18 cellular contexts compared by ENCODE assay signal in the genomic region with DNA sequence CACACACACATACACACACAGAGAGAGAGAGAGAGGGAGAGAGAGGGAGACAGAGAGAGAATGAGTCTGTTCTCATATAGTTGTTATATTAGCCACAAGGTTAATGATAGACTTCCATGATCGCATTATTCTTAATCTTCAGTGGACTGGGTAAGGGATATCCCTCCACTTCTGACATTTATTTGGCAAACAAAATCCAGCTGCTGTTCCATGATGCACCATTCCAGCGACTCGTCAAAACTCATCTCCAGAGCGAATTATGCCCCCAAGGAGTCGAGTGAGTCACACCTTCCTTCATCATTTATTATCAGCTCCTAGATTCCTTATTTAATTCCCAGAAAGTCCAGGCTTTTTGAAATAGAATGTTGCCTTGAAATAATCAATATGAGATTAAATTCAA.
DNase-seq lines count a peak whose midpoint lies in the region; ATAC-seq, FAIRE-seq and TF ChIP-seq lines count a peak whose summit lies in the region.
"Had no signal": no experiment of that assay in that cellular context is flagged by ENCODE, and none has a peak within 500 bp of the region (broad histone marks: within the 10 kb centered on the region; RNA-seq: fewer than 3 reads in every experiment).

No MANE protein-coding gene starts in this region.

- H3K4me3 Mint-ChIP-seq in activated CD4-positive, alpha-beta T cell treated with anti-CD3 and anti-CD28 coated beads, Interleukin-2, amount 10 ng/mL, durations not matched to agents 24 days and 14 days: no peak overlapping the region
- H3K4me3 Mint-ChIP-seq: B cell, CD14-positive monocyte had no signal

- peaks cover 2% of the 10 kb centered on the region for H3K27me3 Mint-ChIP-seq in activated CD4-positive, alpha-beta T cell treated with anti-CD3 and anti-CD28 coated beads, Interleukin-2, amount 10 ng/mL, durations not matched to agents 24 days and 14 days

- CTCF ChIA-PET in K562 (lab: Yijun Ruan, JAX; ENCODE audit: low intra/inter-chr PET ratio): no interaction called here

- no peaks in the 10 kb centered on the region for H3F3A ChIP-seq in MM.1S (ENCODE audit: insufficient read depth, low read length)

- H3K4me1 Mint-ChIP-seq in activated CD4-positive, alpha-beta T cell treated with anti-CD3 and anti-CD28 coated beads, Interleukin-2, amount 10 ng/mL, durations not matched to agents 24 days and 14 days: no peaks in the 10 kb centered on the region
- H3K4me1 Mint-ChIP-seq: B cell had no signal

- peak overlapping the region; percentile 94 for H3K27ac ChIP-seq in K562 (ENCODE audit: extremely low read depth, low read depth, low read length)
- H3K27ac ChIP-seq in keratinocyte (ENCODE audit: control insufficient read depth, insufficient read depth, low read length): peak overlapping the region; percentile 40
- no peak overlapping the region for H3K27ac ChIP-seq in MM.1S (ENCODE audit: low read length)
- H3K27ac ChIP-seq: A549 had no signal

- intact Hi-C loops in K562 (cut with micrococcal nuclease): no loop called here
- intact Hi-C loops in activated CD4-positive, alpha-beta T cell treated with anti-CD3 and anti-CD28 coated beads, Interleukin-2, amount 10 ng/mL, durations not matched to agents 24 days and 14 days (cut with micrococcal nuclease): no loop called here

- H3K9me3 Mint-ChIP-seq in activated CD4-positive, alpha-beta T cell treated with anti-CD3 and anti-CD28 coated beads, Interleukin-2, amount 10 ng/mL, durations not matched to agents 24 days and 14 days: no peaks in the 10 kb centered on the region

- H3K27me3 ChIP-seq in MG63 (no peaks in the 10 kb centered on the region), K562 (ENCODE audit: control insufficient read depth in 2 of 2, insufficient read depth in 2 of 2, low read length in 2 of 2) (no peaks in the 10 kb centered on the region), keratinocyte (ENCODE audit: control insufficient read depth, extremely low read depth, insufficient read depth, low read length) (no peaks in the 10 kb centered on the region), MM.1S (replicated peaks; ENCODE audit: insufficient read depth, low read length) (no peaks in the 10 kb centered on the region)

- no peak for ATAC-seq in K562
- ATAC-seq: A549 had no signal

- in situ Hi-C loops in K562 (cut with MboI): no loop called here

- no peaks in the 10 kb centered on the region for H3K9me2 ChIP-seq in MM.1S (replicated peaks; ENCODE audit: insufficient read depth, low read length)

- FAIRE-seq in K562 (lab: Jason Lieb, UNC): peak; percentile 15
- FAIRE-seq in keratinocyte (lab: Jason Lieb, UNC): peak; percentile 77
- FAIRE-seq: A549 had no signal

- no peak for TF ChIP-seq RAD21 in K562 (CRISPR knock-in tag; conservative IDR thresholded peaks at IDR 0.05 in 1 of 2, IDR thresholded peaks at IDR 0.05 in 1 of 2)

- H2AFZ ChIP-seq in K562 (ENCODE audit: low read depth, low read length): peak overlapping the region; percentile 73
- peak overlapping the region; percentile 70 for H2AFZ ChIP-seq in keratinocyte (ENCODE audit: control insufficient read depth, low read length)
- H2AFZ ChIP-seq in MM.1S (ENCODE audit: low read length): no peak overlapping the region

- no peak overlapping the region for H3K27ac Mint-ChIP-seq in activated CD4-positive, alpha-beta T cell treated with anti-CD3 and anti-CD28 coated beads, Interleukin-2, amount 10 ng/mL, durations not matched to agents 24 days and 14 days
- H3K27ac Mint-ChIP-seq: B cell had no signal

- DNase-seq in EL: peak; percentile 12
- peak; percentile 32 for DNase-seq in MG63
- DNase-seq in K562 (ENCODE audit: extremely low read depth in 1 of 4, low spot score in 3 of 4): no peak
- peak; percentile 13 for DNase-seq in keratinocyte (ENCODE audit: low read depth, low spot score)
- DNase-seq in mesenteric fat pad (ENCODE audit: low spot score): no peak
- no peak for DNase-seq in MM.1S
- no peak for DNase-seq in activated CD4-positive, alpha-beta T cell treated with anti-CD3 and anti-CD28 coated beads, Interleukin-2, amount 10 ng/mL, durations not matched to agents 24 days and 14 days
- DNase-seq: IMR-90, NCI-H1092 treated with DMSO at 0.1 percent for 48 hours, NCI-H1436 treated with DMSO at 0.1 percent for 48 hours, NCI-H2029, NCI-H524 treated with DMSO at 0.1 percent for 48 hours, NCI-H82, RPMI8226, SHP77 had no signal

- no peak for TF ChIP-seq EP300 in K562 (IDR thresholded peaks at IDR 0.05; ENCODE audit: low read length)

- no peaks in the 10 kb centered on the region for H3K79me2 ChIP-seq in K562 (ENCODE audit: control insufficient read depth, insufficient read depth, low read length)
- H3K79me2 ChIP-seq in keratinocyte (ENCODE audit: control insufficient read depth, insufficient read depth, low read length): no peaks in the 10 kb centered on the region
- no peaks in the 10 kb centered on the region for H3K79me2 ChIP-seq in MM.1S (ENCODE audit: low read length)

- POLR2A ChIA-PET in K562 (lab: Yijun Ruan, JAX): interaction anchor here (1.0 to 4.8 kb wide), 2 partner anchors 8 to 54 kb away, joined by 3 to 57 read pairs; no protein-coding TSS in a partner anchor

- TF ChIP-seq CTCF in K562 (IDR thresholded peaks at IDR 0.05 in 2 of 3, conservative IDR thresholded peaks at IDR 0.05 in 1 of 3; ENCODE audit: insufficient read depth in 2 of 3, low read depth in 1 of 3, low read length in 3 of 3): no peak
- no peak for TF ChIP-seq CTCF in keratinocyte (optimal IDR thresholded peaks at IDR 0.05 in 1 of 3, IDR thresholded peaks at IDR 0.05 in 1 of 3, conservative IDR thresholded peaks at IDR 0.05 in 1 of 3; ENCODE audit: extremely low read depth in 1 of 3, insufficient read depth in 2 of 3, low read length in 3 of 3)
- no peak for TF ChIP-seq CTCF in MM.1S (IDR thresholded peaks at IDR 0.05; ENCODE audit: low read length)

- H3K4me2 ChIP-seq in K562 (ENCODE audit: insufficient read depth, low read length) (no peak overlapping the region), keratinocyte (ENCODE audit: control insufficient read depth, extremely low read depth, insufficient read depth, low read depth, low read length) (peak overlapping the region; percentile 72), MM.1S (ENCODE audit: low read depth, low read length) (no peak overlapping the region)
- H3K4me2 ChIP-seq: A549 had no signal

- dilution Hi-C loops in keratinocyte (cut with MboI; ENCODE audit: extremely low pct_ligation_motif_present, low sequenced_read_pairs): no loop called here

- H3K9ac ChIP-seq in K562 (ENCODE audit: insufficient read depth in 1 of 2, low read depth in 2 of 2, low read length in 2 of 2): no peak overlapping the region
- no peak overlapping the region for H3K9ac ChIP-seq in keratinocyte (ENCODE audit: control insufficient read depth, extremely low read depth, insufficient read depth, low read length)
- no peak overlapping the region for H3K9ac ChIP-seq in MM.1S (ENCODE audit: low read length)

- no peaks in the 10 kb centered on the region for H4K20me1 ChIP-seq in K562 (replicated peaks; ENCODE audit: control insufficient read depth, insufficient read depth, low read length)
- H4K20me1 ChIP-seq in keratinocyte (ENCODE audit: control insufficient read depth, extremely low read depth, insufficient read depth, low read length): no peaks in the 10 kb centered on the region
- no peaks in the 10 kb centered on the region for H4K20me1 ChIP-seq in MM.1S (ENCODE audit: insufficient read depth, low read length)

- H3K4me1 ChIP-seq in K562 (replicated peaks in 1 of 2; ENCODE audit: control insufficient read depth in 2 of 2, insufficient read depth in 2 of 2, low read length in 2 of 2) (peaks cover 24% of the 10 kb centered on the region in 2 experiments; a peak in 4 of 5 replicates), keratinocyte (ENCODE audit: control insufficient read depth, extremely low read depth, insufficient read depth, low read length) (peaks cover 8% of the 10 kb centered on the region), MM.1S (ENCODE audit: low read length) (no peaks in the 10 kb centered on the region)
- H3K4me1 ChIP-seq: A549 had no signal

- H3K9me1 ChIP-seq in K562 (ENCODE audit: control insufficient read depth, insufficient read depth, low read length): no peaks in the 10 kb centered on the region
- no peaks in the 10 kb centered on the region for H3K9me1 ChIP-seq in keratinocyte (ENCODE audit: control insufficient read depth, extremely low read depth, insufficient read depth, low read length)

- WGBS in K562 (ENCODE audit: insufficient coverage, low coverage, missing lambda C conversion rate): 89% methylated on average over 5 of the region's 5 CpGs

- TF ChIP-seq POLR2A in K562 (conservative IDR thresholded peaks at IDR 0.05): no peak

- BruUV-seq in K562 (replicated peaks; lab: Mats Ljungman, UMichigan): no TSS peak

- no peaks in the 10 kb centered on the region for H3K9me3 ChIP-seq in MG63
- peaks cover 19% of the 10 kb centered on the region for H3K9me3 ChIP-seq in K562 (replicated peaks; ENCODE audit: control insufficient read depth, insufficient read depth, low read depth, low read length)
- no peaks in the 10 kb centered on the region for H3K9me3 ChIP-seq in keratinocyte (ENCODE audit: control insufficient read depth, low read depth, low read length)
- no peaks in the 10 kb centered on the region for H3K9me3 ChIP-seq in MM.1S (replicated peaks; ENCODE audit: insufficient read depth, low read length)
- H3K9me3 ChIP-seq: A549 had no signal

- H3K36me3 Mint-ChIP-seq in activated CD4-positive, alpha-beta T cell treated with anti-CD3 and anti-CD28 coated beads, Interleukin-2, amount 10 ng/mL, durations not matched to agents 24 days and 14 days (ENCODE audit: low read depth): no peaks in the 10 kb centered on the region
- H3K36me3 Mint-ChIP-seq: CD14-positive monocyte had no signal

- H3K4me3 ChIP-seq in MG63: no peak overlapping the region
- no peak overlapping the region for H3K4me3 ChIP-seq in K562
- H3K4me3 ChIP-seq in keratinocyte (ENCODE audit: control insufficient read depth in 2 of 3, extremely low read depth in 1 of 3, insufficient read depth in 2 of 3, low read depth in 1 of 3, low read length in 3 of 3): peak overlapping the region in 2 of 3 experiments; percentile 3 to 13
- no peak overlapping the region for H3K4me3 ChIP-seq in MM.1S (ENCODE audit: low read length)
- H3K4me3 ChIP-seq: A549 had no signal

- no peaks in the 10 kb centered on the region for H3K36me3 ChIP-seq in MG63
- no peaks in the 10 kb centered on the region; the same call in 2 of the 3 replicates for H3K36me3 ChIP-seq in K562 (ENCODE audit: control insufficient read depth, insufficient read depth, low read length)
- no peaks in the 10 kb centered on the region for H3K36me3 ChIP-seq in keratinocyte (ENCODE audit: control insufficient read depth in 2 of 2, extremely low read depth in 1 of 2, insufficient read depth in 2 of 2, low read length in 2 of 2)
- H3K36me3 ChIP-seq in MM.1S (replicated peaks; ENCODE audit: insufficient read depth, low read length): no peaks in the 10 kb centered on the region

TF ChIP-seq in K562, 482 proteins besides CTCF, POLR2A, EP300 and RAD21 (continues in another document):
- TF ChIP-seq MAFG (tag; conservative IDR thresholded peaks at IDR 0.05): no peak
- TF ChIP-seq NFRKB (IDR thresholded peaks at IDR 0.05; ENCODE audit: low read depth): 0 out of 2 replicates have a peak, but pooled peaks have one; percentile 32
- TF ChIP-seq MCM7 (IDR thresholded peaks at IDR 0.05): 0 out of 4 replicates have a peak, but pooled peaks of 1 of the 2 experiments have one; percentile 29
- TF ChIP-seq DPF2 (IDR thresholded peaks at IDR 0.05): peak; percentile 11; the same call in 1 of the 2 replicates

Comparison
In these comparisons a context has a peak if more than half of its experiments do, and no peak if none do; other contexts are left out.
1. DNase-seq: peak in EL (single experiment), MG63 (single experiment) and keratinocyte (single experiment); none in K562 (0 of 4), mesenteric fat pad (single experiment), MM.1S (single experiment) and activated CD4-positive, alpha-beta T cell treated with anti-CD3 and anti-CD28 coated beads, Interleukin-2, amount 10 ng/mL, durations not matched to agents 24 days and 14 days (single experiment).
2. H3K4me3 ChIP-seq: peak in keratinocyte (2 of 3); none in MG63 (single experiment), K562 (single experiment) and MM.1S (single experiment).